In genomic region chr6:132512342-132512637, GRCh38 we compare ENCODE assay signal across 7 cellular contexts. TPM values are rescaled to one million over a fixed set of nuclear protein-coding genes. Genes with fewer than 3 reads are reported as not detected.
DNase-seq lines count a peak whose midpoint lies in the region; ATAC-seq lines count a peak whose summit lies in the region.

No MANE protein-coding gene starts in this region.

- H3K4me3 Mint-ChIP-seq in activated CD8-positive, alpha-beta T cell treated with anti-CD3 and anti-CD28 coated beads, Interleukin-2, amount 10 ng/mL, durations not matched to agents 7 days and 5 days: peak overlapping the region; percentile 94
- peak overlapping the region; percentile 91 to 99 (median 92) for H3K4me3 Mint-ChIP-seq in immature natural killer cell

- H3K4me1 Mint-ChIP-seq in activated CD8-positive, alpha-beta T cell treated with anti-CD3 and anti-CD28 coated beads, Interleukin-2, amount 10 ng/mL, durations not matched to agents 7 days and 5 days (ENCODE audit: low read depth): peaks cover 25% of the 10 kb centered on the region
- peaks cover 45 to 62% of the 10 kb centered on the region in 2 donors for H3K4me1 Mint-ChIP-seq in immature natural killer cell

- H3K36me3 ChIP-seq in subcutaneous abdominal adipose tissue (ENCODE audit: control insufficient read depth in 5 of 5, insufficient read depth in 5 of 5, low read length in 5 of 5): peaks cover 0 to 9% (median 0%) of the 10 kb centered on the region in 5 donors

- H3K9me3 ChIP-seq in subcutaneous abdominal adipose tissue (ENCODE audit: control insufficient read depth in 5 of 5, low read length in 5 of 5): no peaks in the 10 kb centered on the region

- no peak for DNase-seq in Jurkat, Clone E6-1 (ENCODE audit: low read depth, low spot score)
- no peak for DNase-seq in activated CD8-positive, alpha-beta T cell treated with anti-CD3 and anti-CD28 coated beads, Interleukin-2, amount 10 ng/mL, durations not matched to agents 7 days and 5 days
- DNase-seq in immature natural killer cell (no peak), NCI-H128 (lab: John Stamatoyannopoulos, UW; ENCODE audit: unreplicated experiment) (no peak), iPS-NIHi7 (ENCODE audit: extremely low spot score) (no peak)
- DNase-seq in stimulated activated naive CD4-positive, alpha-beta T cell (lab: John Stamatoyannopoulos, UW): no peak

- H3K36me3 Mint-ChIP-seq in activated CD8-positive, alpha-beta T cell treated with anti-CD3 and anti-CD28 coated beads, Interleukin-2, amount 10 ng/mL, durations not matched to agents 7 days and 5 days (ENCODE audit: low read depth): peaks cover 3% of the 10 kb centered on the region
- H3K36me3 Mint-ChIP-seq in immature natural killer cell: peaks cover 0 to 5% (median 0%) of the 10 kb centered on the region in 3 donors

- peaks cover 14% of the 10 kb centered on the region for H3K27me3 Mint-ChIP-seq in activated CD8-positive, alpha-beta T cell treated with anti-CD3 and anti-CD28 coated beads, Interleukin-2, amount 10 ng/mL, durations not matched to agents 7 days and 5 days (ENCODE audit: low read depth)
- H3K27me3 Mint-ChIP-seq in immature natural killer cell (ENCODE audit: low read depth in 3 of 3): peaks cover 0 to 9% (median 6%) of the 10 kb centered on the region in 3 donors

- peak overlapping the region; percentile 61 for H3K27ac Mint-ChIP-seq in activated CD8-positive, alpha-beta T cell treated with anti-CD3 and anti-CD28 coated beads, Interleukin-2, amount 10 ng/mL, durations not matched to agents 7 days and 5 days
- peak overlapping the region in 5 of 6 donors; percentile 21 to 88 (median 77) for H3K27ac Mint-ChIP-seq in immature natural killer cell

- H3K27me3 ChIP-seq in subcutaneous abdominal adipose tissue (ENCODE audit: control insufficient read depth in 5 of 5, insufficient read depth in 4 of 5, low read length in 5 of 5): no peaks in the 10 kb centered on the region

- CTCF ChIA-PET in activated CD8-positive, alpha-beta T cell treated with anti-CD3 and anti-CD28 coated beads, Interleukin-2, amount 10 ng/mL, durations not matched to agents 7 days and 5 days (lab: Charles Lee): interaction anchor here (1.2 to 1.7 kb wide), 4 partner anchors 16 to 232 kb away, joined by 7 to 13 read pairs (median 11); no protein-coding TSS in a partner anchor

- H3K4me3 ChIP-seq in Jurkat, Clone E6-1 (ENCODE audit: low read length): peak overlapping the region; percentile 69
- H3K4me3 ChIP-seq in subcutaneous abdominal adipose tissue (ENCODE audit: low read depth in 1 of 5, low read length in 5 of 5): peak overlapping the region; percentile 76 to 97 (median 88)

- no peaks in the 10 kb centered on the region for H3K9me3 Mint-ChIP-seq in activated CD8-positive, alpha-beta T cell treated with anti-CD3 and anti-CD28 coated beads, Interleukin-2, amount 10 ng/mL, durations not matched to agents 7 days and 5 days (ENCODE audit: insufficient read depth)
- H3K9me3 Mint-ChIP-seq in immature natural killer cell: no peaks in the 10 kb centered on the region

- ATAC-seq in activated CD8-positive, alpha-beta T cell treated with anti-CD3 and anti-CD28 coated beads, Interleukin-2, amount 10 ng/mL, durations not matched to agents 7 days and 5 days: no peak

- H3K4me1 ChIP-seq in subcutaneous abdominal adipose tissue (ENCODE audit: control insufficient read depth in 5 of 5, insufficient read depth in 5 of 5, low read length in 5 of 5): peaks cover 2 to 58% (median 33%) of the 10 kb centered on the region in 5 donors

- H3K27ac ChIP-seq in subcutaneous abdominal adipose tissue (ENCODE audit: low read depth, low read length): peak overlapping the region; percentile 77

- POLR2A ChIA-PET in activated CD8-positive, alpha-beta T cell treated with anti-CD3 and anti-CD28 coated beads, Interleukin-2, amount 10 ng/mL, durations not matched to agents 7 days and 5 days (lab: Charles Lee): interaction anchor here (0.6 to 1.5 kb wide), 2 partner anchors 39 to 302 kb away, joined by 3 to 6 read pairs; partner anchors contain the start of gene RPS12

- peak overlapping the region; percentile 30 to 88 (median 79) for H3K9ac ChIP-seq in subcutaneous abdominal adipose tissue (ENCODE audit: low read length in 5 of 5)

RNA-seq across cellular contexts. Expression of gene STX7, which starts 0.6 kb away (rescaled TPM):
- 28.9 TPM for polyA plus RNA-seq in Jurkat, Clone E6-1 (2012; ENCODE audit: insufficient read depth, insufficient read length)
- 10 to 100 TPM; 16.0 to 16.4 TPM for total RNA-seq in activated CD8-positive, alpha-beta T cell treated with anti-CD3 and anti-CD28 coated beads, Interleukin-2, amount 10 ng/mL, durations not matched to agents 7 days and 5 days
- 10 to 100 TPM; 25.5 to 37.2 (median 29.8) TPM for polyA plus RNA-seq in immature natural killer cell

RNA-seq across cellular contexts. Expression of gene TAAR9, which starts 25.8 kb away (rescaled TPM):
- polyA plus RNA-seq in Jurkat, Clone E6-1 (2012; ENCODE audit: insufficient read depth, insufficient read length): not detected
- not detected for total RNA-seq in activated CD8-positive, alpha-beta T cell treated with anti-CD3 and anti-CD28 coated beads, Interleukin-2, amount 10 ng/mL, durations not matched to agents 7 days and 5 days
- not detected for polyA plus RNA-seq in immature natural killer cell

RNA-seq across cellular contexts. Expression of gene TAAR8, which starts 40.2 kb away (rescaled TPM):
- not detected for polyA plus RNA-seq in Jurkat, Clone E6-1 (2012; ENCODE audit: insufficient read depth, insufficient read length)
- not detected for total RNA-seq in activated CD8-positive, alpha-beta T cell treated with anti-CD3 and anti-CD28 coated beads, Interleukin-2, amount 10 ng/mL, durations not matched to agents 7 days and 5 days
- not detected for polyA plus RNA-seq in immature natural killer cell

RNA-seq across cellular contexts. Expression of gene TAAR6, which starts 57.8 kb away (rescaled TPM):
- polyA plus RNA-seq in Jurkat, Clone E6-1 (2012; ENCODE audit: insufficient read depth, insufficient read length): not detected
- total RNA-seq in activated CD8-positive, alpha-beta T cell treated with anti-CD3 and anti-CD28 coated beads, Interleukin-2, amount 10 ng/mL, durations not matched to agents 7 days and 5 days: not detected
- not detected for polyA plus RNA-seq in immature natural killer cell
